ENCODE assay signal across 9 cellular contexts in genomic region chr5:179697108-179697507, GRCh38. TPM values are rescaled to one million over a fixed set of nuclear protein-coding genes. Genes with fewer than 3 reads are reported as not detected.
DNase-seq lines count a peak whose midpoint lies in the region; ATAC-seq and TF ChIP-seq lines count a peak whose summit lies in the region.
"Had no signal": no experiment of that assay in that cellular context is flagged by ENCODE, and none has a peak within 500 bp of the region (broad histone marks: within the 10 kb centered on the region; RNA-seq: fewer than 3 reads in every experiment).

No MANE protein-coding gene starts in this region.

- H4K20me1 ChIP-seq in hepatocyte (ENCODE audit: insufficient read depth, poor library complexity, severe bottlenecking) = peaks cover 23% of the 10 kb centered on the region

- no peak overlapping the region for H2AFZ ChIP-seq in hepatocyte

- H3K9me2 ChIP-seq in hepatocyte (replicated peaks; ENCODE audit: insufficient read depth) = no peaks in the 10 kb centered on the region

- no peaks in the 10 kb centered on the region for H3K27me3 Mint-ChIP-seq in activated T-cell treated with anti-CD3 and anti-CD28 coated beads, Interleukin-2, amount 50 U/mL, for 72 hours (ENCODE audit: low read depth)
- no peaks in the 10 kb centered on the region for H3K27me3 Mint-ChIP-seq in T-cell

- CTCF ChIA-PET in T-cell (lab: Charles Lee) = interaction anchor here in 1 of 2 donors (1.0 to 1.7 kb wide), 2 partner anchors 36 to 41 kb away, joined by 3 to 4 read pairs; partner anchors contain the start of gene MAML1

- H3K36me3 ChIP-seq in hepatocyte (replicated peaks; ENCODE audit: insufficient read depth, low read depth) (no peaks in the 10 kb centered on the region), stomach (peaks cover 0 to 10% (median 3%) of the 10 kb centered on the region in 4 donors)

- H3K4me3 Mint-ChIP-seq in activated T-cell treated with anti-CD3 and anti-CD28 coated beads, Interleukin-2, amount 50 U/mL, for 72 hours = peak overlapping the region; percentile 89 to 100
- H3K4me3 Mint-ChIP-seq in T-cell = peak overlapping the region; percentile 47 to 98 (median 96)

- 88% methylated on average over 2 of the region's 2 CpGs for WGBS in hepatocyte (ENCODE audit: low lambda C conversion rate, missing lambda C conversion rate)
- 81 to 100% (median 98%) methylated on average over 2 of the region's 2 CpGs for WGBS in stomach, 5 donors

- no peak for TF ChIP-seq POLR2A in stomach (IDR thresholded peaks at IDR 0.05)

- H3K4me3 ChIP-seq in hepatocyte (no peak overlapping the region), stomach (peak overlapping the region in 2 of 4 donors; percentile 93 to 96)

- POLR2A ChIA-PET in T-cell (lab: Charles Lee) = interaction anchor here (0.9 to 1.3 kb wide), 3 partner anchors 20 to 74 kb away, joined by 3 read pairs; partner anchors contain the start of gene HNRNPH1 (in 1 of the 2)

- no peak for DNase-seq in activated T-cell treated with anti-CD3 and anti-CD28 coated beads, Interleukin-2, amount 50 U/mL, for 72 hours
- no peak for DNase-seq in activated T-cell treated with anti-CD3 and anti-CD28 coated beads, Interleukin-2, amount 50 U/mL, for 1 hour
- no peak for DNase-seq in T-cell
- DNase-seq in hepatocyte (ENCODE audit: low spot score) = no peak
- DNase-seq in stomach = no peak
- DNase-seq in NCI-H748 treated with DMSO at 0.1 percent for 48 hours (lab: John Stamatoyannopoulos, UW) = no peak
- DNase-seq in NCI-H226 = no peak

- H3K4me1 ChIP-seq in hepatocyte (ENCODE audit: insufficient read depth) (peaks cover 17% of the 10 kb centered on the region), stomach (peaks cover 23 to 40% (median 32%) of the 10 kb centered on the region in 4 donors)

- no peak for ATAC-seq in activated T-cell treated with anti-CD3 and anti-CD28 coated beads, Interleukin-2, amount 50 U/mL, for 72 hours (replicated peaks in 1 of 2)
- ATAC-seq in T-cell (replicated peaks in 1 of 4) = no peak
- ATAC-seq in GM19463 (IDR thresholded peaks at IDR 0.05; ENCODE audit: unreplicated experiment) = no peak

- H3K9me3 ChIP-seq in hepatocyte (ENCODE audit: low read depth) (no peaks in the 10 kb centered on the region), stomach (no peaks in the 10 kb centered on the region)

- peaks cover 38% of the 10 kb centered on the region for H3K79me2 ChIP-seq in hepatocyte

- TF ChIP-seq EP300 in stomach (IDR thresholded peaks at IDR 0.05) = no peak

- intact Hi-C loops in stomach (cut with DNase I; ENCODE audit: low total_unique reads) = no loop called here

- peaks cover 8 to 13% of the 10 kb centered on the region in 2 donors for H3K36me3 Mint-ChIP-seq in activated T-cell treated with anti-CD3 and anti-CD28 coated beads, Interleukin-2, amount 50 U/mL, for 72 hours (ENCODE audit: insufficient read depth in 2 of 2)
- peaks cover under 1% of the 10 kb centered on the region for H3K36me3 Mint-ChIP-seq in T-cell

- H3K27ac ChIP-seq in hepatocyte (peak overlapping the region; percentile 94), stomach (peak overlapping the region in 4 of 5 donors; percentile 98 to 99 (median 99))

- peaks cover 30% of the 10 kb centered on the region for H3K4me1 Mint-ChIP-seq in activated T-cell treated with anti-CD3 and anti-CD28 coated beads, Interleukin-2, amount 50 U/mL, for 72 hours (ENCODE audit: low read depth)
- H3K4me1 Mint-ChIP-seq in T-cell = peaks cover 34 to 39% (median 36%) of the 10 kb centered on the region in 3 donors

- H3K27ac Mint-ChIP-seq in activated T-cell treated with anti-CD3 and anti-CD28 coated beads, Interleukin-2, amount 50 U/mL, for 72 hours = peak overlapping the region; percentile 100
- H3K27ac Mint-ChIP-seq in T-cell = peak overlapping the region; percentile 99

- H3K9me3 Mint-ChIP-seq in activated T-cell treated with anti-CD3 and anti-CD28 coated beads, Interleukin-2, amount 50 U/mL, for 72 hours = no peaks in the 10 kb centered on the region
- H3K9me3 Mint-ChIP-seq in T-cell = no peaks in the 10 kb centered on the region

- peak overlapping the region; percentile 76 for H3K4me2 ChIP-seq in hepatocyte

- H3K27me3 ChIP-seq in hepatocyte (no peaks in the 10 kb centered on the region), stomach (no peaks in the 10 kb centered on the region)

- TF ChIP-seq CTCF in hepatocyte (IDR thresholded peaks at IDR 0.05; ENCODE audit: poor library complexity) (no peak), stomach (IDR thresholded peaks at IDR 0.05) (no peak)

RNA-seq across cellular contexts. Expression of gene CANX, which starts 1.7 kb away (rescaled TPM):
- total RNA-seq in activated T-cell treated with anti-CD3 and anti-CD28 coated beads, Interleukin-2, amount 50 U/mL, for 72 hours = 100 to 1,000 TPM; 572 to 714 TPM
- total RNA-seq in T-cell = 100 to 1,000 TPM; 205 to 306 (median 262) TPM
- 701 and 705 TPM in 2 replicates for total RNA-seq in hepatocyte
- polyA plus RNA-seq in hepatocyte = 329 and 369 TPM in 2 replicates
- total RNA-seq in stomach = 100 to 1,000 TPM; 142 to 638 (median 342) TPM
- polyA plus RNA-seq in stomach = 100 to 1,000 TPM in 1 of 3 donors, 10 to 100 TPM in 2; 81.7 to 100 (median 86.4) TPM

RNA-seq across cellular contexts. Expression of gene CBY3, which starts 16.3 kb away (rescaled TPM):
- under 1 TPM in 1 of 2 donors, not detected in 1; 0.44 TPM for total RNA-seq in activated T-cell treated with anti-CD3 and anti-CD28 coated beads, Interleukin-2, amount 50 U/mL, for 72 hours
- total RNA-seq in T-cell = under 1 TPM in 3 of 5 donors, not detected in 2; 0.50 to 0.66 (median 0.57) TPM
- total RNA-seq in hepatocyte = not detected in 2 replicates
- polyA plus RNA-seq in hepatocyte = not detected in 2 replicates
- not detected for total RNA-seq in stomach
- polyA plus RNA-seq in stomach = under 1 TPM in 1 of 3 donors, not detected in 2; 0.15 TPM
- total RNA-seq: posterior vena cava had no signal

RNA-seq across cellular contexts. Expression of gene MAML1, which starts 35.5 kb away (rescaled TPM):
- total RNA-seq in activated T-cell treated with anti-CD3 and anti-CD28 coated beads, Interleukin-2, amount 50 U/mL, for 72 hours = 10 to 100 TPM; 26.9 to 28.0 TPM
- 10 to 100 TPM; 31.3 to 56.4 (median 50.6) TPM for total RNA-seq in T-cell
- total RNA-seq in hepatocyte = 14.2 and 15.9 TPM in 2 replicates
- 7.5 and 8.8 TPM in 2 replicates for polyA plus RNA-seq in hepatocyte
- total RNA-seq in stomach = 10 to 100 TPM; 11.1 to 26.8 (median 16.0) TPM
- polyA plus RNA-seq in stomach = 1 to 10 TPM; 5.8 to 7.4 (median 6.1) TPM
